Comparison of ENCODE assay signal across 1 cellular context in the genomic region with DNA sequence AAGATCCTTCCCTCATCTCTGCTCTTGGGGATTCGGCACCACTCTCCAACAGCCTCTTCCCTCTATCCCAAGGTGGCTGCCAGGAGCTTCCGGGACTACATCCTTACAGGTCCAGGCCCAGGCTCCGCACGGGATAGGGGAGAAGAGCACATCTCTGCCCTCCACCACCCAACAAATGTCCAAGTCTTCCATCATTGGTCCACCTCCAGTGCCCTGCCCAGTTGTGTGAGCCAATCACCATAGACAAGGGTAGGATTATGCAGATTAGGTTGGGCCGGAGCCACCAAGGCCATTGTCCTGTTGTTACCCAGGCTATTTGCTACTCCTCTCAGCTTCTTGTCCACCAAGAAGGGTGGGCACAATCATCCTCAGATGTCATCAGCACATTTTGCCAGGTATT.
TF ChIP-seq lines count a peak whose summit lies in the region.

No MANE protein-coding gene starts in this region.

TF ChIP-seq in GM23338, 12 proteins besides CTCF, POLR2A, EP300 and RAD21 (continued from another document):
- TF ChIP-seq ZNF462 (CRISPR knock-in tag; IDR thresholded peaks at IDR 0.05): no peak
- no peak for TF ChIP-seq EZH2 (IDR thresholded peaks at IDR 0.05; ENCODE audit: low read depth, unreplicated experiment)
